Comparison of ENCODE assay signal across 8 cellular contexts in the genomic region with DNA sequence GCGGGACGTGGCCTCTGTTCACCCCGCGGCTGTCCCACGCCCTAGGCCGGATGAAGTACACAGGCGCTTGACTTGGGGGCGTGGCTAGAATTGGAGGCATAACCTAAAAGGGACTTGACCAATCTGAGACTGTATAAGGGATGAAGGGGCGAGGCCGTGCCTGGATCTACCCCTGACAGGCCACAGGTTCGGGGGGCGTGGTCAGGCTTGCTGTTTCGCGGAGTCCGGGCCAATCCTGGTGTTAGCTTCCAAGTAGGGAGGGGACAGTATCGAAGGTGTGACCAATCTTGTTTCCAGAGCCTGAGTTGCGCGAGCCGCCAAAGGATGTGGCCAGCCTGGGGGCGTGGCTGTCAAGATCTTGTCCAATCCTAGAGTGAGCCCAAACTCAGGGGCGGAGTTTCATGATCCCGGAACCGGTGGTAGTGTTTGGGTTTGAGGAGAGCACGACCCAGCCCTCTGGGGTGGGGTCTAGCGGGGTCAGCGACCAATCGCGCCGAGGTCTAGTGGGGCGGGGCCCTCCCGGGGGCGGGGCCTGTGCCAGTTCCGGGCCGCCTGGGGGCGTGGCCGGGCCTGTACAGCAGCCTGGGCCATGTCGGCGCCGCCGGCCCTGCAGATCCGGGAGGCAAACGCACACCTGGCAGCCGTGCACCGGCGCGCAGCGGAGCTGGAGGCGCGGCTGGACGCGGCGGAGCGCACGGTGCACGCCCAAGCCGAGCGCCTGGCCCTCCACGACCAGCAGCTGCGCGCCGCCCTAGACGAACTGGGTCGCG. TPM values are rescaled to one million over a fixed set of nuclear protein-coding genes. Genes with fewer than 3 reads are reported as not detected.
DNase-seq lines count a peak whose midpoint lies in the region; ATAC-seq and TF ChIP-seq lines count a peak whose summit lies in the region.

A gene with protein sequence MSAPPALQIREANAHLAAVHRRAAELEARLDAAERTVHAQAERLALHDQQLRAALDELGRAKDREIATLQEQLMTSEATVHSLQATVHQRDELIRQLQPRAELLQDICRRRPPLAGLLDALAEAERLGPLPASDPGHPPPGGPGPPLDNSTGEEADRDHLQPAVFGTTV (plus strand): TSS at position 571 of the 770 bp plus-strand sequence. CDS start 19 bp downstream, at position 590.

- H3K4me3 Mint-ChIP-seq in activated T-cell treated with anti-CD3 and anti-CD28 coated beads, Interleukin-2, amount 50 U/mL, for 72 hours = peak within 1 kb of the TSS; percentile 96 to 99

- H3K9ac ChIP-seq in muscle layer of colon (ENCODE audit: low read length) = peak within 1 kb of the TSS; percentile 99

- no peaks in the 10 kb centered on the region for H3K9me3 Mint-ChIP-seq in activated T-cell treated with anti-CD3 and anti-CD28 coated beads, Interleukin-2, amount 50 U/mL, for 72 hours

- H3K36me3 ChIP-seq in esophagus muscularis mucosa = peaks cover 3 to 33% (median 17%) of the 10 kb centered on the region in 4 donors
- peaks cover 6% of the 10 kb centered on the region for H3K36me3 ChIP-seq in muscle layer of colon (ENCODE audit: insufficient read depth, low read length)

- intact Hi-C loops in esophagus muscularis mucosa (cut with DNase I) = no loop called here

- no peak for TF ChIP-seq POLR2A in esophagus muscularis mucosa (IDR thresholded peaks at IDR 0.05; ENCODE audit: low read depth)

- H3K4me1 Mint-ChIP-seq in activated T-cell treated with anti-CD3 and anti-CD28 coated beads, Interleukin-2, amount 50 U/mL, for 72 hours (ENCODE audit: low read depth) = peaks cover 48% of the 10 kb centered on the region

- H3K27me3 Mint-ChIP-seq in activated T-cell treated with anti-CD3 and anti-CD28 coated beads, Interleukin-2, amount 50 U/mL, for 72 hours (ENCODE audit: low read depth) = no peaks in the 10 kb centered on the region

- H3K4me1 ChIP-seq in esophagus muscularis mucosa (peaks cover 27 to 50% (median 44%) of the 10 kb centered on the region in 4 donors), muscle layer of colon (ENCODE audit: insufficient read depth, low read length) (peaks cover 18% of the 10 kb centered on the region)

- H3K9me3 ChIP-seq in esophagus muscularis mucosa (no peaks in the 10 kb centered on the region), muscle layer of colon (ENCODE audit: low read length) (no peaks in the 10 kb centered on the region)

- ATAC-seq in GM21737 (IDR thresholded peaks at IDR 0.05; ENCODE audit: unreplicated experiment) = peak; percentile 73
- peak; percentile 82 for ATAC-seq in activated T-cell treated with anti-CD3 and anti-CD28 coated beads, Interleukin-2, amount 50 U/mL, for 72 hours (replicated peaks in 1 of 2)

- TF ChIP-seq CTCF in esophagus muscularis mucosa (IDR thresholded peaks at IDR 0.05) = peak in 1 of 3 experiments; percentile 14

- DNase-seq in DMS79 (lab: John Stamatoyannopoulos, UW) = peak; percentile 100
- DNase-seq in KG1 (lab: John Stamatoyannopoulos, UW) = peak; percentile 99
- DNase-seq in activated T-cell treated with anti-CD3 and anti-CD28 coated beads, Interleukin-2, amount 50 U/mL, for 72 hours = peak; percentile 100
- peak; percentile 100 for DNase-seq in esophagus muscularis mucosa (ENCODE audit: extremely low spot score)
- DNase-seq in stimulated activated CD8-positive, alpha-beta memory T cell treated with anti-CD3 and anti-CD28 coated beads, Interleukin-7, amount 100 ng/mL, for 1 hour (ENCODE audit: low read depth in 2 of 2) = peak; percentile 99

- peak within 1 kb of the TSS; percentile 96 for H3K27ac Mint-ChIP-seq in activated T-cell treated with anti-CD3 and anti-CD28 coated beads, Interleukin-2, amount 50 U/mL, for 72 hours

- peaks cover 6 to 16% of the 10 kb centered on the region in 2 donors for H3K36me3 Mint-ChIP-seq in activated T-cell treated with anti-CD3 and anti-CD28 coated beads, Interleukin-2, amount 50 U/mL, for 72 hours (ENCODE audit: insufficient read depth in 2 of 2)

- H3K27ac ChIP-seq in esophagus muscularis mucosa (replicated peaks in 1 of 4) (peak within 1 kb of the TSS; percentile 85 to 95 (median 92)), muscle layer of colon (ENCODE audit: low read depth, low read length) (peak within 1 kb of the TSS; percentile 96)

- H3K27me3 ChIP-seq in esophagus muscularis mucosa (no peaks in the 10 kb centered on the region), muscle layer of colon (ENCODE audit: control insufficient read depth in 1 of 2, insufficient read depth in 2 of 2, low read length in 2 of 2) (no peaks in the 10 kb centered on the region)

- H3K4me3 ChIP-seq in esophagus muscularis mucosa (peak within 1 kb of the TSS; percentile 65 to 97 (median 91)), muscle layer of colon (ENCODE audit: low read depth in 1 of 2, low read length in 2 of 2) (peak within 1 kb of the TSS; percentile 98 to 99)

- 0% methylated on average over 35 of the region's 64 CpGs for WGBS in esophagus muscularis mucosa

- TF ChIP-seq EP300 in esophagus muscularis mucosa (IDR thresholded peaks at IDR 0.05) = no peak

TF ChIP-seq in PFSK-1, 5 proteins besides CTCF, POLR2A, EP300 and RAD21:
- TF ChIP-seq FOXP2 (optimal IDR thresholded peaks at IDR 0.05; ENCODE audit: borderline replicate concordance, extremely low read depth, extremely low read length, insufficient read depth) (peak; percentile 78), TAF1 (IDR thresholded peaks at IDR 0.05; ENCODE audit: borderline replicate concordance, insufficient read depth, low read length) (no peak), POLR2AphosphoS5 (IDR thresholded peaks at IDR 0.05; ENCODE audit: low read depth, low read length) (no peak), SIN3A (IDR thresholded peaks at IDR 0.05; ENCODE audit: borderline replicate concordance, insufficient read depth, low read length) (peak; percentile 8; the same call in 1 of the 2 replicates)
- TF ChIP-seq, protein P1, sequence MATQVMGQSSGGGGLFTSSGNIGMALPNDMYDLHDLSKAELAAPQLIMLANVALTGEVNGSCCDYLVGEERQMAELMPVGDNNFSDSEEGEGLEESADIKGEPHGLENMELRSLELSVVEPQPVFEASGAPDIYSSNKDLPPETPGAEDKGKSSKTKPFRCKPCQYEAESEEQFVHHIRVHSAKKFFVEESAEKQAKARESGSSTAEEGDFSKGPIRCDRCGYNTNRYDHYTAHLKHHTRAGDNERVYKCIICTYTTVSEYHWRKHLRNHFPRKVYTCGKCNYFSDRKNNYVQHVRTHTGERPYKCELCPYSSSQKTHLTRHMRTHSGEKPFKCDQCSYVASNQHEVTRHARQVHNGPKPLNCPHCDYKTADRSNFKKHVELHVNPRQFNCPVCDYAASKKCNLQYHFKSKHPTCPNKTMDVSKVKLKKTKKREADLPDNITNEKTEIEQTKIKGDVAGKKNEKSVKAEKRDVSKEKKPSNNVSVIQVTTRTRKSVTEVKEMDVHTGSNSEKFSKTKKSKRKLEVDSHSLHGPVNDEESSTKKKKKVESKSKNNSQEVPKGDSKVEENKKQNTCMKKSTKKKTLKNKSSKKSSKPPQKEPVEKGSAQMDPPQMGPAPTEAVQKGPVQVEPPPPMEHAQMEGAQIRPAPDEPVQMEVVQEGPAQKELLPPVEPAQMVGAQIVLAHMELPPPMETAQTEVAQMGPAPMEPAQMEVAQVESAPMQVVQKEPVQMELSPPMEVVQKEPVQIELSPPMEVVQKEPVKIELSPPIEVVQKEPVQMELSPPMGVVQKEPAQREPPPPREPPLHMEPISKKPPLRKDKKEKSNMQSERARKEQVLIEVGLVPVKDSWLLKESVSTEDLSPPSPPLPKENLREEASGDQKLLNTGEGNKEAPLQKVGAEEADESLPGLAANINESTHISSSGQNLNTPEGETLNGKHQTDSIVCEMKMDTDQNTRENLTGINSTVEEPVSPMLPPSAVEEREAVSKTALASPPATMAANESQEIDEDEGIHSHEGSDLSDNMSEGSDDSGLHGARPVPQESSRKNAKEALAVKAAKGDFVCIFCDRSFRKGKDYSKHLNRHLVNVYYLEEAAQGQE (IDR thresholded peaks at IDR 0.05; ENCODE audit: insufficient read depth in 1 of 2, low read depth in 2 of 2, low read length in 2 of 2) = no peak

RNA-seq across cellular contexts. Expression of the gene that starts here (rescaled TPM):
- 1.3 TPM for polyA plus RNA-seq in PFSK-1 (2012; ENCODE audit: insufficient read length, low read depth)
- total RNA-seq in activated T-cell treated with anti-CD3 and anti-CD28 coated beads, Interleukin-2, amount 50 U/mL, for 72 hours = 10 to 100 TPM in 1 of 2 donors, 1 to 10 TPM in 1; 8.7 to 10.5 TPM
- 10 to 100 TPM in 1 of 4 donors, 1 to 10 TPM in 3; 5.0 to 12.5 (median 7.6) TPM for total RNA-seq in esophagus muscularis mucosa

Comparison
In these comparisons a context has a peak if more than half of its experiments do, and no peak if none do; other contexts are left out.
1. Peak in every context shown above with its lines: DNase-seq, ATAC-seq, H3K4me3 ChIP-seq and H3K27ac ChIP-seq.